20 cellular contexts compared by ENCODE assay signal in genomic region chr3:33202581-33203457, GRCh38. TPM values are rescaled to one million over a fixed set of nuclear protein-coding genes. Genes with fewer than 3 reads are reported as not detected.
DNase-seq lines count a peak whose midpoint lies in the region; TF ChIP-seq lines count a peak whose summit lies in the region.
"Had no signal": no experiment of that assay in that cellular context is flagged by ENCODE, and none has a peak within 500 bp of the region (broad histone marks: within the 10 kb centered on the region; RNA-seq: fewer than 3 reads in every experiment).

No MANE protein-coding gene starts in this region.

- WGBS in prostate gland, result 26% methylated on average over 6 of the region's 6 CpGs

- TF ChIP-seq POLR2A in prostate gland (IDR thresholded peaks at IDR 0.05), result no peak

- H3K27me3 ChIP-seq in prostate gland (replicated peaks; ENCODE audit: insufficient read depth), result no peaks in the 10 kb centered on the region
- H3K27me3 ChIP-seq: heart left ventricle, pancreas, spleen had no signal

- H3K4me1 ChIP-seq in prostate gland (replicated peaks), result no peaks in the 10 kb centered on the region
- H3K4me1 ChIP-seq: esophagus squamous epithelium, heart left ventricle, pancreas, spleen had no signal

- H3K27ac ChIP-seq in VCaP (peak overlapping the region; percentile 60), prostate gland (peak overlapping the region in 1 of 2 donors; percentile 55)
- H3K27ac ChIP-seq: esophagus squamous epithelium, pancreas, spleen had no signal

- intact Hi-C loops in prostate gland (cut with DNase I), result loop anchor here (10.0 kb wide), 1 partner anchor 58 kb away; no protein-coding TSS in a partner anchor

- DNase-seq in ELF-1 (ENCODE audit: low read depth, low spot score) (peak; percentile 6), hepatic stellate cell (ENCODE audit: low spot score) (peak; percentile 21), prostate gland (ENCODE audit: low spot score) (peak; percentile 71), NCI-H1436 treated with DMSO at 0.1 percent for 48 hours (lab: John Stamatoyannopoulos, UW) (no peak), NCI-H2171 treated with DMSO at 0.1 percent for 48 hours (lab: John Stamatoyannopoulos, UW) (no peak)
- no peak for DNase-seq in activated CD4-positive, alpha-beta T cell treated with anti-CD3 and anti-CD28 coated beads for 4 hours
- no peak for DNase-seq in stimulated activated CD4-positive, alpha-beta T cell treated with anti-CD3 and anti-CD28 coated beads, Interleukin-4, amount 100 ng/mL, for 24 hours
- DNase-seq: activated CD4-positive, alpha-beta T cell treated with anti-CD3 and anti-CD28 coated beads for 48 hours; activated CD8-positive, alpha-beta memory T cell treated with anti-CD3 and anti-CD28 coated beads, Interleukin-2, amount 50 U/mL, for 48 hours; activated naive CD4-positive, alpha-beta T cell; esophagus squamous epithelium; GDM1; heart left ventricle; NCI-H1694; OCI-M1; pancreas; spleen; stimulated activated naive B cell treated with anti-CD40 and anti-IgM and Interleukin-4, amounts not matched to agents 10 μg/mL and 1 μg/mL and 100 μg/mL, for 72 hours; T1000 had no signal

- no peaks in the 10 kb centered on the region for H3K36me3 ChIP-seq in prostate gland
- H3K36me3 ChIP-seq: esophagus squamous epithelium, heart left ventricle, pancreas, spleen had no signal

- H3K9me3 ChIP-seq in prostate gland, result no peaks in the 10 kb centered on the region
- H3K9me3 ChIP-seq: esophagus squamous epithelium, heart left ventricle, pancreas, spleen had no signal

- TF ChIP-seq CTCF in VCaP (conservative IDR thresholded peaks at IDR 0.05) (no peak), prostate gland (IDR thresholded peaks at IDR 0.05) (no peak)

- H3K4me3 ChIP-seq in prostate gland, result no peak overlapping the region
- H3K4me3 ChIP-seq: esophagus squamous epithelium, heart left ventricle, pancreas, spleen had no signal

RNA-seq across cellular contexts. Expression of gene SUSD5, which starts 15.8 kb away (rescaled TPM):
- total RNA-seq in prostate gland, result 1 to 10 TPM in 1 of 2 donors, under 1 TPM in 1; 0.77 to 6.9 TPM

Comparison
In these comparisons a context has a peak if more than half of its experiments do, and no peak if none do; other contexts are left out.
1. DNase-seq: peak in ELF-1 (single experiment), hepatic stellate cell (single experiment) and prostate gland (single experiment); none in activated CD4-positive, alpha-beta T cell treated with anti-CD3 and anti-CD28 coated beads for 4 hours (0 of 2), stimulated activated CD4-positive, alpha-beta T cell treated with anti-CD3 and anti-CD28 coated beads, Interleukin-4, amount 100 ng/mL, for 24 hours (single experiment), NCI-H1436 treated with DMSO at 0.1 percent for 48 hours (single experiment) and NCI-H2171 treated with DMSO at 0.1 percent for 48 hours (single experiment).